In genomic region chr3:46977811-46978195, GRCh38 we compare ENCODE assay signal across 8 cellular contexts. TPM values are rescaled to one million over a fixed set of nuclear protein-coding genes. Genes with fewer than 3 reads are reported as not detected.
DNase-seq lines count a peak whose midpoint lies in the region; ATAC-seq and TF ChIP-seq lines count a peak whose summit lies in the region.

No MANE protein-coding gene starts in this region.

- TF ChIP-seq POLR2A in gastrocnemius medialis (IDR thresholded peaks at IDR 0.05) = no peak

- H4K20me1 ChIP-seq in DOHH2 (ENCODE audit: control insufficient read depth, insufficient read depth, low read depth, low read length) (no peaks in the 10 kb centered on the region), SU-DHL-6 (ENCODE audit: low read depth, low read length) (peaks cover 7% of the 10 kb centered on the region; the same call in 1 of the 2 replicates), fibroblast of lung (ENCODE audit: control insufficient read depth, extremely low read depth, insufficient read depth, low read length) (no peaks in the 10 kb centered on the region)

- H3K9ac ChIP-seq in SU-DHL-6 (ENCODE audit: low read length) (no peak overlapping the region), fibroblast of lung (ENCODE audit: insufficient read depth, low read length) (no peak overlapping the region)

- H3K9me3 ChIP-seq in DOHH2 (ENCODE audit: control insufficient read depth, insufficient read depth, low read length) (no peaks in the 10 kb centered on the region), SU-DHL-6 (ENCODE audit: insufficient read depth, low read length) (no peaks in the 10 kb centered on the region), fibroblast of lung (ENCODE audit: control insufficient read depth, insufficient read depth, low read depth, low read length) (no peaks in the 10 kb centered on the region), gastrocnemius medialis (no peaks in the 10 kb centered on the region)

- in situ Hi-C loops in gastrocnemius medialis (cut with MboI; ENCODE audit: low sequenced_read_pairs in 4 of 4) = no loop called here

- no peaks in the 10 kb centered on the region for H3K27me3 ChIP-seq in DOHH2 (ENCODE audit: control insufficient read depth, low read length)
- no peaks in the 10 kb centered on the region for H3K27me3 ChIP-seq in SU-DHL-6 (ENCODE audit: low read length)
- H3K27me3 ChIP-seq in fibroblast of lung (ENCODE audit: control insufficient read depth, insufficient read depth, low read length) = no peaks in the 10 kb centered on the region
- no peaks in the 10 kb centered on the region for H3K27me3 ChIP-seq in gastrocnemius medialis

- no peak for DNase-seq in fibroblast of lung (ENCODE audit: low read depth in 2 of 2)
- no peak for DNase-seq in gastrocnemius medialis
- DNase-seq in DMS53 (lab: John Stamatoyannopoulos, UW) = no peak
- DNase-seq in dermis blood vessel endothelial cell = no peak

- no peak overlapping the region for H2AFZ ChIP-seq in SU-DHL-6 (ENCODE audit: low read depth, low read length, severe bottlenecking)
- no peak overlapping the region for H2AFZ ChIP-seq in fibroblast of lung (ENCODE audit: low read length)

- H3K79me2 ChIP-seq in DOHH2 (ENCODE audit: control insufficient read depth, low read length) = peaks cover 81% of the 10 kb centered on the region
- peaks cover 38% of the 10 kb centered on the region for H3K79me2 ChIP-seq in SU-DHL-6 (ENCODE audit: insufficient read depth, low read length)
- H3K79me2 ChIP-seq in fibroblast of lung (ENCODE audit: control insufficient read depth, insufficient read depth, low read length) = peaks cover 32% of the 10 kb centered on the region

- peaks cover 13% of the 10 kb centered on the region for H3F3A ChIP-seq in DOHH2 (ENCODE audit: control insufficient read depth, insufficient read depth)
- H3F3A ChIP-seq in SU-DHL-6 (ENCODE audit: insufficient read depth) = peaks cover 14% of the 10 kb centered on the region

- H3K4me2 ChIP-seq in DOHH2 (ENCODE audit: low read length) (peak overlapping the region; percentile 94), SU-DHL-6 (ENCODE audit: low read depth, low read length, poor library complexity, severe bottlenecking) (no peak overlapping the region), fibroblast of lung (ENCODE audit: extremely low read depth, insufficient read depth, low read length) (no peak overlapping the region)

- H3K4me1 ChIP-seq in DOHH2 (ENCODE audit: control insufficient read depth, low read length) (peaks cover 71% of the 10 kb centered on the region), fibroblast of lung (ENCODE audit: control insufficient read depth, extremely low read depth, insufficient read depth, low read length) (peaks cover 7% of the 10 kb centered on the region), gastrocnemius medialis (peaks cover 38 to 43% of the 10 kb centered on the region in 2 donors)

- TF ChIP-seq CTCF in DOHH2 (IDR thresholded peaks at IDR 0.05; ENCODE audit: low read depth, low read length, poor library complexity, severe bottlenecking) (no peak), SU-DHL-6 (IDR thresholded peaks at IDR 0.05; ENCODE audit: insufficient read depth, low read length, poor library complexity, severe bottlenecking) (no peak), fibroblast of lung (conservative IDR thresholded peaks at IDR 0.05 in 1 of 2, IDR thresholded peaks at IDR 0.05 in 1 of 2; ENCODE audit: low read depth in 1 of 2, low read length in 2 of 2) (no peak), gastrocnemius medialis (IDR thresholded peaks at IDR 0.05 in 4 of 5, conservative IDR thresholded peaks at IDR 0.05 in 1 of 5) (no peak)

- intact Hi-C loops in gastrocnemius medialis (cut with DNase I; ENCODE audit: low total_unique reads) = loop anchor here (2.0 to 5.0 kb wide), 5 partner anchors 29 to 187 kb away; partner anchors contain the start of gene SETD2

- H3K27ac ChIP-seq in DOHH2 (ENCODE audit: low read depth, low read length) = no peak overlapping the region
- H3K27ac ChIP-seq in SU-DHL-6 (ENCODE audit: low read depth, low read length) = 0 out of 2 replicates have a peak overlapping the region, but pooled peaks have one; percentile 18
- peak overlapping the region; percentile 65 for H3K27ac ChIP-seq in fibroblast of lung (ENCODE audit: insufficient read depth, low read length)
- peak overlapping the region; percentile 89 to 98 (median 94) for H3K27ac ChIP-seq in gastrocnemius medialis

- H3K9me2 ChIP-seq in DOHH2 (replicated peaks; ENCODE audit: control insufficient read depth, low read length) (no peaks in the 10 kb centered on the region), SU-DHL-6 (replicated peaks; ENCODE audit: insufficient read depth, low read length) (no peaks in the 10 kb centered on the region)

- H3K36me3 ChIP-seq in DOHH2 (ENCODE audit: control insufficient read depth, low read length) (peaks cover 21% of the 10 kb centered on the region), SU-DHL-6 (ENCODE audit: low read length) (no peaks in the 10 kb centered on the region; the same call in 1 of the 2 replicates), fibroblast of lung (ENCODE audit: control insufficient read depth, insufficient read depth, low read length) (no peaks in the 10 kb centered on the region), gastrocnemius medialis (no peaks in the 10 kb centered on the region)

- ATAC-seq in gastrocnemius medialis (no peak), GM18517 (IDR thresholded peaks at IDR 0.05; ENCODE audit: unreplicated experiment) (no peak), HG03457 (IDR thresholded peaks at IDR 0.05; ENCODE audit: unreplicated experiment) (no peak)

- peak overlapping the region; percentile 90; the same call in 1 of the 2 replicates for H3K4me3 ChIP-seq in DOHH2 (ENCODE audit: low read length)
- H3K4me3 ChIP-seq in SU-DHL-6 (ENCODE audit: insufficient read depth, low read length, poor library complexity, severe bottlenecking) = no peak overlapping the region
- H3K4me3 ChIP-seq in fibroblast of lung (replicated peaks in 1 of 4; ENCODE audit: control extremely low read depth in 1 of 4, insufficient read depth in 1 of 4, low read depth in 3 of 4, low read length in 4 of 4) = no peak overlapping the region
- H3K4me3 ChIP-seq in gastrocnemius medialis = no peak overlapping the region

RNA-seq across cellular contexts. Expression of gene CCDC12, which starts 1.3 kb away (rescaled TPM):
- total RNA-seq in fibroblast of lung (25.9 and 29.2 TPM in 2 replicates), gastrocnemius medialis (10 to 100 TPM; 24.6 to 32.0 (median 29.0) TPM), dermis blood vessel endothelial cell (22.7 and 44.6 TPM in 2 replicates)
- polyA plus RNA-seq in fibroblast of lung = 28.0 and 28.4 TPM in 2 replicates
- 31.7 and 39.5 TPM in 2 replicates for polyA plus RNA-seq in fibroblast of lung (2012)
- polyA minus RNA-seq in fibroblast of lung (ENCODE audit: low replicate concordance) = 22.0 and 34.3 TPM in 2 replicates

RNA-seq across cellular contexts. Expression of gene NBEAL2, which starts 1.7 kb away (rescaled TPM):
- total RNA-seq in fibroblast of lung = 2.1 and 4.5 TPM in 2 replicates
- polyA plus RNA-seq in fibroblast of lung = 1.5 and 2.5 TPM in 2 replicates
- polyA plus RNA-seq in fibroblast of lung (2012) = 2.1 and 3.3 TPM in 2 replicates
- 23.4 and 24.0 TPM in 2 replicates for polyA minus RNA-seq in fibroblast of lung (ENCODE audit: low replicate concordance)
- 1 to 10 TPM; 4.1 to 8.7 (median 7.5) TPM for total RNA-seq in gastrocnemius medialis
- total RNA-seq in dermis blood vessel endothelial cell = 30.6 and 52.2 TPM in 2 replicates
